ENCODE assay signal across 9 cellular contexts in the genomic region with DNA sequence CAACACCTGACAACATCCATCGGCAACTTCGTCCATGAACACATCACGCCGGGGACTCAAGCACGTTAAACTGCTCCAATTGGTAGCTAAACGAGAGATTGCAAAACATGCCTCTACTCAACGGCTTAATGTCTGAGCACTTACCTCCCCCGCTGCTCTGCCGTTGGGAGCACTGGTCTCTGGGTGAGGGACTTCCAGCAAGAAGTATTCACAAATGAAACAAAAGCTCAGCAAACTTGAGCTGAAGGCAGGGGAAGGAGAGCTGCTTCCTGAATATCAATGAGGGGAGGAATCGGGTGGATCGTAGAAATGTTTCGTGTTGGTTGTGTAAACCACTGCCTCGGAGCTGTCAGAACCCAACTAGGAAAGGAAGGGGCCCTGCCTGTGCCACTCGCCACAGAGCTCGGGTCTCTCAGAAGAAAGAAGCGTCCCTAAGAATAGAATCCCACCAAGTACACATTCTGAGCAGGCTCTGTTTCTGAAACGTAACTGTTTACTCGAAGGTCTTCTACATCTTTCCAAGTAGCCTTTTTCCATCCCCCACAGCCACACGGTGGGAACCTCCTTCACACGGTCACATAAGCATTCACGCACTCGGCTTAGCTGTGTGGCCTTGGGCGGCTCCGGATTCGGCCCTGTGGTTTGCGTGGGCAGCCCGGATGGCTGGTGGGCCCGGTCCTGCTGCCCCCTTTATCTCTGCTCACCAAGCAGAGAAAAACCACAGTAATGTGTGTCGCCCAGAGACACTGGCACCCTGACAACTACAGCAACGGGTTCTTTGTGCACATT. TPM values are rescaled to one million over a fixed set of nuclear protein-coding genes. Genes with fewer than 3 reads are reported as not detected.
DNase-seq lines count a peak whose midpoint lies in the region; ATAC-seq and TF ChIP-seq lines count a peak whose summit lies in the region.
"Had no signal": no experiment of that assay in that cellular context is flagged by ENCODE, and none has a peak within 500 bp of the region (broad histone marks: within the 10 kb centered on the region; RNA-seq: fewer than 3 reads in every experiment).

A gene (minus strand): TSS at position 216 of the 789 bp plus-strand sequence. CDS start 524 bp downstream, outside the sequence.

- ATAC-seq in GM23338 (peak; percentile 18; the same call in 2 of the 3 replicates), GM18909 (IDR thresholded peaks at IDR 0.05; ENCODE audit: poor library complexity, unreplicated experiment) (no peak), upper lobe of left lung (ENCODE audit: low FRiP score in 2 of 2) (no peak)
- ATAC-seq: left lobe of liver had no signal

- no peaks in the 10 kb centered on the region for H3K9me2 ChIP-seq in GM23338 (ENCODE audit: insufficient read depth)

- no peak for TF ChIP-seq EP300 in upper lobe of left lung (IDR thresholded peaks at IDR 0.05)

- no CpG with 5 or more reads among the region's 30 CpGs for WGBS in trophoblast cell (ENCODE audit: extremely low coverage, insufficient coverage, insufficient read length)
- 39 to 42% methylated on average over 28 to 30 of the region's 30 CpGs for WGBS in upper lobe of left lung, 2 donors

- H3K23ac ChIP-seq in trophoblast cell (ENCODE audit: low read length): no peak within 1 kb of the TSS

- no peaks in the 10 kb centered on the region for H3K36me3 ChIP-seq in GM23338 (ENCODE audit: insufficient read depth)
- H3K36me3 ChIP-seq in trophoblast cell (ENCODE audit: control insufficient read depth in 1 of 2, insufficient read depth in 2 of 2, low read length in 2 of 2): no peaks in the 10 kb centered on the region
- no peaks in the 10 kb centered on the region for H3K36me3 ChIP-seq in upper lobe of left lung

- no peak for TF ChIP-seq CTCF in GM23338 (conservative IDR thresholded peaks at IDR 0.05; ENCODE audit: low read depth in 2 of 2)
- TF ChIP-seq CTCF in coronary artery (IDR thresholded peaks at IDR 0.05): no peak
- no peak for TF ChIP-seq CTCF in upper lobe of left lung (IDR thresholded peaks at IDR 0.05)

- H3K9ac ChIP-seq in trophoblast cell (ENCODE audit: low read length): no peak within 1 kb of the TSS

- H4K91ac ChIP-seq in trophoblast cell (ENCODE audit: low read depth, low read length): peak within 1 kb of the TSS; percentile 62

- no peak within 1 kb of the TSS for H2BK5ac ChIP-seq in trophoblast cell (ENCODE audit: low read depth, low read length, poor library complexity)

- no peak for TF ChIP-seq POLR2A in upper lobe of left lung (IDR thresholded peaks at IDR 0.05)

- H3K27ac ChIP-seq in GM23338 (ENCODE audit: low read depth): no peak within 1 kb of the TSS
- no peak within 1 kb of the TSS for H3K27ac ChIP-seq in coronary artery
- H3K27ac ChIP-seq in trophoblast cell (ENCODE audit: low read depth, low read length): no peak within 1 kb of the TSS
- no peak within 1 kb of the TSS for H3K27ac ChIP-seq in upper lobe of left lung

- H3K4me1 Mint-ChIP-seq in GM23338: peaks cover 10% of the 10 kb centered on the region

- 0 out of 2 replicates have a peak within 1 kb of the TSS, but pooled peaks have one; percentile 34 for H3K4me2 ChIP-seq in GM23338
- no peak within 1 kb of the TSS for H3K4me2 ChIP-seq in trophoblast cell (ENCODE audit: low read length)

- H3K79me1 ChIP-seq in trophoblast cell (ENCODE audit: low read length): peaks cover 8% of the 10 kb centered on the region

- H3K4me3 ChIP-seq in GM23338 (no peak within 1 kb of the TSS), coronary artery (peak within 1 kb of the TSS; percentile 37), trophoblast cell (ENCODE audit: low read depth, low read length) (no peak within 1 kb of the TSS), upper lobe of left lung (peak within 1 kb of the TSS in 1 of 4 donors; percentile 20)

- peak within 1 kb of the TSS; percentile 44 for H2BK120ac ChIP-seq in trophoblast cell (ENCODE audit: insufficient read depth, low read length, poor library complexity)

- no peaks in the 10 kb centered on the region; the same call in 1 of the 2 replicates for H3K4me1 ChIP-seq in GM23338 (ENCODE audit: insufficient read depth)
- peaks cover 18 to 20% of the 10 kb centered on the region in 2 experiments for H3K4me1 ChIP-seq in trophoblast cell (ENCODE audit: control insufficient read depth in 1 of 2, insufficient read depth in 2 of 2, low read length in 2 of 2)
- peaks cover 0 to 10% (median 0%) of the 10 kb centered on the region in 4 donors for H3K4me1 ChIP-seq in upper lobe of left lung

- H3K9me3 ChIP-seq in trophoblast cell (ENCODE audit: insufficient read depth, low read depth, low read length) (peaks cover 12% of the 10 kb centered on the region), upper lobe of left lung (peaks cover 0 to 10% (median 0%) of the 10 kb centered on the region in 4 donors)

- peaks cover 19% of the 10 kb centered on the region for H3K27me3 Mint-ChIP-seq in GM23338 (ENCODE audit: insufficient read depth, low read depth, poor library complexity)

- H4K8ac ChIP-seq in trophoblast cell (ENCODE audit: low read depth, low read length): no peak within 1 kb of the TSS

- peaks cover 5% of the 10 kb centered on the region; the same call in 1 of the 2 replicates for H3F3A ChIP-seq in GM23338 (replicated peaks; ENCODE audit: low read depth)

- H2AFZ ChIP-seq in GM23338 (peak within 1 kb of the TSS; percentile 88), trophoblast cell (ENCODE audit: insufficient read depth, low read length, poor library complexity) (peak within 1 kb of the TSS; percentile 23)

- no peak within 1 kb of the TSS for H3K14ac ChIP-seq in trophoblast cell (ENCODE audit: low read length)

- H2BK12ac ChIP-seq in trophoblast cell (ENCODE audit: low read length): peak within 1 kb of the TSS; percentile 9

- H3K79me2 ChIP-seq in GM23338 (replicated peaks; ENCODE audit: insufficient read depth) (no peaks in the 10 kb centered on the region), trophoblast cell (ENCODE audit: control insufficient read depth, insufficient read depth, low read length, poor library complexity) (no peaks in the 10 kb centered on the region)

- no peak within 1 kb of the TSS for H3K4ac ChIP-seq in trophoblast cell (ENCODE audit: low read depth, low read length)

- H3K27me3 ChIP-seq in GM23338 (ENCODE audit: insufficient read depth): peaks cover 11% of the 10 kb centered on the region
- no peaks in the 10 kb centered on the region for H3K27me3 ChIP-seq in trophoblast cell (ENCODE audit: insufficient read depth, low read length)
- H3K27me3 ChIP-seq in upper lobe of left lung: no peaks in the 10 kb centered on the region

- no peak within 1 kb of the TSS for H3K27ac Mint-ChIP-seq in GM23338

- H4K12ac ChIP-seq in trophoblast cell (ENCODE audit: low read depth, low read length): no peak within 1 kb of the TSS

- H2AK5ac ChIP-seq in trophoblast cell (ENCODE audit: low read length): peak within 1 kb of the TSS; percentile 11

- H3K36me3 Mint-ChIP-seq in GM23338 (ENCODE audit: low read depth): peaks cover 5% of the 10 kb centered on the region; the same call in 1 of the 3 replicates

- H3K18ac ChIP-seq in trophoblast cell (ENCODE audit: low read length): no peak within 1 kb of the TSS

- no peak for DNase-seq in GM23338 (ENCODE audit: low spot score)
- peak; percentile 92 for DNase-seq in SIG-M5 (lab: John Stamatoyannopoulos, UW)
- no peak for DNase-seq in coronary artery (ENCODE audit: low spot score)
- DNase-seq in trophoblast cell: no peak
- DNase-seq in upper lobe of left lung: no peak
- no peak for DNase-seq in epidermal melanocyte (ENCODE audit: insufficient read length, low spot score)
- no peak for DNase-seq in HCEC 1CT

- H3K4me3 Mint-ChIP-seq in GM23338: peak within 1 kb of the TSS; percentile 29; the same call in 2 of the 3 replicates

- H4K20me1 ChIP-seq in GM23338 (replicated peaks; ENCODE audit: insufficient read depth): no peaks in the 10 kb centered on the region

- peaks cover 6% of the 10 kb centered on the region; the same call in 1 of the 3 replicates for H3K9me3 Mint-ChIP-seq in GM23338

TF ChIP-seq in GM23338, 12 proteins besides CTCF, POLR2A, EP300 and RAD21 (continues in another document):
- TF ChIP-seq EZH2phosphoT487 (IDR thresholded peaks at IDR 0.05; ENCODE audit: unreplicated experiment) (no peak), CREB1 (CRISPR knock-in tag; IDR thresholded peaks at IDR 0.05; ENCODE audit: low read depth) (no peak), ZNF331 (CRISPR knock-in tag; IDR thresholded peaks at IDR 0.05; ENCODE audit: low read depth) (no peak), POLR2AphosphoS5 (IDR thresholded peaks at IDR 0.05; ENCODE audit: low read depth) (no peak)
- TF ChIP-seq, protein P1, sequence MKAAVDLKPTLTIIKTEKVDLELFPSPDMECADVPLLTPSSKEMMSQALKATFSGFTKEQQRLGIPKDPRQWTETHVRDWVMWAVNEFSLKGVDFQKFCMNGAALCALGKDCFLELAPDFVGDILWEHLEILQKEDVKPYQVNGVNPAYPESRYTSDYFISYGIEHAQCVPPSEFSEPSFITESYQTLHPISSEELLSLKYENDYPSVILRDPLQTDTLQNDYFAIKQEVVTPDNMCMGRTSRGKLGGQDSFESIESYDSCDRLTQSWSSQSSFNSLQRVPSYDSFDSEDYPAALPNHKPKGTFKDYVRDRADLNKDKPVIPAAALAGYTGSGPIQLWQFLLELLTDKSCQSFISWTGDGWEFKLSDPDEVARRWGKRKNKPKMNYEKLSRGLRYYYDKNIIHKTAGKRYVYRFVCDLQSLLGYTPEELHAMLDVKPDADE (IDR thresholded peaks at IDR 0.05): no peak

RNA-seq across cellular contexts. Expression of the gene that starts here (rescaled TPM):
- total RNA-seq in GM23338 (2014; rRNA removed; shearing (Covaris generic)): not detected in 2 replicates
- polyA plus RNA-seq in GM23338 (2016; fragmentation: Nextera tagmentation; extraction: Ambion mirVana): not detected in 2 replicates
- polyA plus RNA-seq in trophoblast cell (2013): 0.22 and 0.28 TPM in 2 replicates
- 1 to 10 TPM in 4 of 6 donors, under 1 TPM in 2; 0.78 to 3.1 (median 1.2) TPM for total RNA-seq in upper lobe of left lung
- total RNA-seq: left lobe of liver had no signal

Comparison
In these comparisons a context has a peak if more than half of its experiments do, and no peak if none do; other contexts are left out.
1. Peak in ATAC-seq and H3K4me2 ChIP-seq in GM23338; RNA of the gene not detected or under 1 TPM.